In genomic region chr10:132336064-132336746, GRCh38 we compare ENCODE assay signal across 3 cellular contexts.
A peak's percentile ranks its signal among the peaks of the same experiment; 100 is the strongest.
TF ChIP-seq lines count a peak whose summit lies in the region.

No MANE protein-coding gene starts in this region.

TF ChIP-seq in A549, 52 proteins besides CTCF, POLR2A, EP300 and RAD21:
- TF ChIP-seq HMGXB4 (CRISPR knock-in tag; IDR thresholded peaks at IDR 0.05; ENCODE audit: borderline replicate concordance) (no peak), HDAC2 (IDR thresholded peaks at IDR 0.05) (no peak), CHD4 (IDR thresholded peaks at IDR 0.05; ENCODE audit: borderline replicate concordance) (no peak), ZFP36 (IDR thresholded peaks at IDR 0.05; ENCODE audit: borderline replicate concordance, partially characterized antibody) (peak; percentile 73), FOXS1 (CRISPR knock-in tag; IDR thresholded peaks at IDR 0.05) (no peak), ZSCAN20 (CRISPR knock-in tag; IDR thresholded peaks at IDR 0.05) (no peak), NR3C1 (IDR thresholded peaks at IDR 0.05) (no peak)

TF ChIP-seq in HEK293, 187 proteins besides CTCF, POLR2A, EP300 and RAD21 (continues in another document):
- TF ChIP-seq SALL2 (tag by site-specific recombination; IDR thresholded peaks at IDR 0.05; ENCODE audit: borderline replicate concordance) = no peak
- no peak for TF ChIP-seq ZNF311 (tag by site-specific recombination; IDR thresholded peaks at IDR 0.05; ENCODE audit: borderline replicate concordance)
- no peak for TF ChIP-seq ZNF148 (tag by site-specific recombination; IDR thresholded peaks at IDR 0.05; ENCODE audit: borderline replicate concordance)
- peak; percentile 91 for TF ChIP-seq ZNF121 (tag by site-specific recombination; IDR thresholded peaks at IDR 0.05)
- no peak for TF ChIP-seq ZNF830 (tag by site-specific recombination; IDR thresholded peaks at IDR 0.05; ENCODE audit: low read depth)
- TF ChIP-seq ZSCAN4 (tag by site-specific recombination; IDR thresholded peaks at IDR 0.05) = peak; percentile 92
- 0 out of 2 replicates have a peak, but pooled peaks have one; percentile 16 for TF ChIP-seq GFI1B (tag by site-specific recombination; IDR thresholded peaks at IDR 0.05)
- TF ChIP-seq ZBTB10 (tag by site-specific recombination; IDR thresholded peaks at IDR 0.05) = no peak
- TF ChIP-seq ZNF335 (tag by site-specific recombination; conservative IDR thresholded peaks at IDR 0.05) = peak; percentile 70
- TF ChIP-seq ZNF18 (tag by site-specific recombination; IDR thresholded peaks at IDR 0.05) = no peak
- TF ChIP-seq ZEB2 (tag by site-specific recombination; IDR thresholded peaks at IDR 0.05) = no peak
- no peak for TF ChIP-seq ZNF571 (tag by site-specific recombination; IDR thresholded peaks at IDR 0.05)
- TF ChIP-seq SCRT2 (tag by site-specific recombination; IDR thresholded peaks at IDR 0.05) = peak; percentile 57; the same call in 1 of the 2 replicates
- 0 out of 2 replicates have a peak, but pooled peaks have one; percentile 2 for TF ChIP-seq ZNF596 (tag by site-specific recombination; IDR thresholded peaks at IDR 0.05)
- no peak for TF ChIP-seq ZNF521 (tag by site-specific recombination; IDR thresholded peaks at IDR 0.05)
- TF ChIP-seq ZNF580 (tag by site-specific recombination; IDR thresholded peaks at IDR 0.05) = peak; percentile 89
- TF ChIP-seq ZNF157 (tag by site-specific recombination; IDR thresholded peaks at IDR 0.05) = 0 out of 2 replicates have a peak, but pooled peaks have one; percentile 9
- no peak for TF ChIP-seq ZNF670 (tag by site-specific recombination; IDR thresholded peaks at IDR 0.05; ENCODE audit: low read depth)
- no peak for TF ChIP-seq ZNF621 (tag by site-specific recombination; IDR thresholded peaks at IDR 0.05)
- TF ChIP-seq KLF10 (tag by site-specific recombination; IDR thresholded peaks at IDR 0.05) = no peak
- no peak for TF ChIP-seq ZNF350 (tag by site-specific recombination; IDR thresholded peaks at IDR 0.05)
- no peak for TF ChIP-seq ZSCAN23 (tag by site-specific recombination; IDR thresholded peaks at IDR 0.05)
- no peak for TF ChIP-seq ZNF175 (tag by site-specific recombination; IDR thresholded peaks at IDR 0.05)

TF ChIP-seq in K562, 482 proteins besides CTCF, POLR2A, EP300 and RAD21 (continued from another document and continues in another):
- TF ChIP-seq RBM25 (IDR thresholded peaks at IDR 0.05; ENCODE audit: low read depth, low read length, severe bottlenecking) (peak; percentile 98), PCBP1 (IDR thresholded peaks at IDR 0.05; ENCODE audit: low read depth, low read length, poor library complexity, severe bottlenecking) (no peak), PTBP1 (IDR thresholded peaks at IDR 0.05; ENCODE audit: low read depth, low read length) (peak; percentile 67; the same call in 1 of the 2 replicates), ZNF740 (CRISPR knock-in tag; IDR thresholded peaks at IDR 0.05) (peak; percentile 74), ZNF740 (tag; IDR thresholded peaks at IDR 0.05) (no peak), HDAC2 (IDR thresholded peaks at IDR 0.05) (peak; percentile 67; the same call in 1 of the 2 replicates), SMARCA5 (IDR thresholded peaks at IDR 0.05) (peak; percentile 36; the same call in 1 of the 2 replicates), MYC (IDR thresholded peaks at IDR 0.05; ENCODE audit: low read depth, low read length) (0 out of 2 replicates have a peak, but pooled peaks have one; percentile 18), MYC (CRISPR knock-in tag; IDR thresholded peaks at IDR 0.05; ENCODE audit: borderline replicate concordance, low read depth) (no peak), ZNF354B (CRISPR knock-in tag; IDR thresholded peaks at IDR 0.05) (no peak), HINFP (tag; conservative IDR thresholded peaks at IDR 0.05; ENCODE audit: low read depth) (no peak), PHF8 (IDR thresholded peaks at IDR 0.05; ENCODE audit: borderline replicate concordance, low read length) (no peak), CREB3 (tag; conservative IDR thresholded peaks at IDR 0.05; ENCODE audit: low read depth) (no peak), SPI1 (IDR thresholded peaks at IDR 0.05; ENCODE audit: borderline replicate concordance, low read depth, low read length) (no peak), BHLHE40 (IDR thresholded peaks at IDR 0.05; ENCODE audit: low read length) (peak; percentile 52), TEAD1 (CRISPR knock-in tag; IDR thresholded peaks at IDR 0.05) (0 out of 4 replicates have a peak, but pooled peaks of 1 of the 2 experiments have one; percentile 21), ZKSCAN3 (CRISPR knock-in tag; IDR thresholded peaks at IDR 0.05) (no peak), CAMTA2 (CRISPR knock-in tag; conservative IDR thresholded peaks at IDR 0.05) (no peak), MECOM (CRISPR knock-in tag; IDR thresholded peaks at IDR 0.05) (no peak), HMBOX1 (IDR thresholded peaks at IDR 0.05) (peak; percentile 82), E2F8 (IDR thresholded peaks at IDR 0.05; ENCODE audit: low read depth, partially characterized antibody) (no peak), RREB1 (CRISPR knock-in tag; IDR thresholded peaks at IDR 0.05) (no peak), FUS (optimal IDR thresholded peaks at IDR 0.05; ENCODE audit: low read depth, low read length) (no peak), ZNF785 (CRISPR knock-in tag; IDR thresholded peaks at IDR 0.05) (no peak), HMGN3 (IDR thresholded peaks at IDR 0.05; ENCODE audit: borderline replicate concordance, extremely low read depth, insufficient read length, low read depth, low read length) (no peak), SMAD2 (IDR thresholded peaks at IDR 0.05; ENCODE audit: low read depth, low read length) (no peak), CBFA2T3 (IDR thresholded peaks at IDR 0.05) (peak; percentile 16), SNIP1 (IDR thresholded peaks at IDR 0.05; ENCODE audit: low read depth) (no peak), ATF2 (CRISPR knock-in tag; IDR thresholded peaks at IDR 0.05) (no peak), GMEB1 (CRISPR knock-in tag; IDR thresholded peaks at IDR 0.05) (no peak), NFIC (IDR thresholded peaks at IDR 0.05) (peak; percentile 20; the same call in 1 of the 2 replicates), NFE2L1 (tag; IDR thresholded peaks at IDR 0.05; ENCODE audit: borderline replicate concordance, low read depth) (no peak)
